1 cellular context compared by ENCODE assay signal in the genomic region with DNA sequence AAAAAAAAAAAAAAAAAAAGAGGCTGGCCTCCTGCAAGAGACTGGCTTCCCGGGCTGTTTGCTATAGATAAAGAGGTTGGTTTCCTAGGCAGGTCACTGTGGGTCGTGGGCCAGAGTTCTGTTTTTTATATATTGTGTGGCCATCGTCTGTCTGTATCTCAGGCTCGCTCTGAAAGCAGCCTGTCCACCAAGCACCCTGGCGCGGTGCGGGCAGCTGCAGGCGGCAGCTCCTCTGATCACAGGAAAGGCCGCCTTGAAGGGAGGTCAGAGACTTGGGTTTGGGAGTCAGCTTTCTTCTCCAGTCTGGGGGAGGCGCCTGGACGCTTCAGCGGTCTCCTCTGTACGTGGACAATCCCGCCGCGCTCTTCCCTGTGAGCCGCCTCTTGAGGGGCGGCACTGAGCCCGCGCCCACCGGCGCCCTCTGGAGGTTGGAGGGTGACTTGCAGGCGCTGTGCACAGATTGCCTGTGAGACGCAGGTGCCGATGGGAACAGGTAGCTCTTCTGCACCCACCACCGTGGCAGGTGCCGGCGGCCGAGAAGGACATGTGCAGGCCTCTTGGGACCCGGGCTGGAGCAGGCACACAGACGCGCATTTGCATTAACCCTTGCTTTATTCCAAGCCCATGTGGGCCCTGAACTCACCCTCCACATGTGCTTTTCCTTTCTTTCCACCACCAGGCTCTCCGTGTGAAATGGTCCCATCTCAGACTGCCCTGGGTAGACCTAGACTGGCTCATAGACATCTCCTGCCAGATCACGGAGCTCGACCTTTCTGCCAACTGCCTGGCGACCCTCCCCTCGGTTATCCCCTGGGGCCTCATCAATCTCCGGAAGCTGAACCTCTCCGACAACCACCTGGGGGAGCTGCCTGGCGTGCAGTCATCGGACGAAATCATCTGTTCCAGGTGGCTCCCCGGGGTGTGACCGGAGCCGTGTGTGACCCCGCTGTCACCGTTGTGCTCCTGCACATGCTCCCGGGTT.
A peak's percentile ranks its signal among the peaks of the same experiment; 100 is the strongest.
TF ChIP-seq lines count a peak whose summit lies in the region.

No MANE protein-coding gene starts in this region.

TF ChIP-seq in HepG2, 621 proteins besides CTCF, POLR2A, EP300 and RAD21 (continued from another document and continues in another):
- TF ChIP-seq GMEB1 (CRISPR knock-in tag; IDR thresholded peaks at IDR 0.05; ENCODE audit: borderline replicate concordance) (peak; percentile 45; the same call in 1 of the 2 replicates), RNF219 (CRISPR knock-in tag; IDR thresholded peaks at IDR 0.05) (no peak), ZNF790 (CRISPR knock-in tag; IDR thresholded peaks at IDR 0.05; ENCODE audit: borderline replicate concordance) (no peak), TBX2 (CRISPR knock-in tag; IDR thresholded peaks at IDR 0.05; ENCODE audit: borderline replicate concordance) (peak; percentile 21; the same call in 1 of the 2 replicates), ZKSCAN1 (IDR thresholded peaks at IDR 0.05; ENCODE audit: low read length) (no peak), CHD4 (IDR thresholded peaks at IDR 0.05; ENCODE audit: borderline replicate concordance, low read length) (no peak), KDM5A (IDR thresholded peaks at IDR 0.05; ENCODE audit: borderline replicate concordance, low read length) (no peak), TP53 (CRISPR knock-in tag; conservative IDR thresholded peaks at IDR 0.05) (no peak), ZMYM4 (CRISPR knock-in tag; IDR thresholded peaks at IDR 0.05) (peak; percentile 90), NFE2L1 (CRISPR knock-in tag; IDR thresholded peaks at IDR 0.05; ENCODE audit: borderline replicate concordance) (no peak), ZBED4 (CRISPR knock-in tag; IDR thresholded peaks at IDR 0.05; ENCODE audit: borderline replicate concordance) (no peak), ZNF333 (CRISPR knock-in tag; IDR thresholded peaks at IDR 0.05; ENCODE audit: borderline replicate concordance) (no peak), MED1 (CRISPR knock-in tag; IDR thresholded peaks at IDR 0.05) (no peak), ZBTB7A (CRISPR knock-in tag; IDR thresholded peaks at IDR 0.05) (no peak), ZNF263 (CRISPR knock-in tag; IDR thresholded peaks at IDR 0.05) (no peak), IRF2 (CRISPR knock-in tag; IDR thresholded peaks at IDR 0.05) (no peak), NONO (IDR thresholded peaks at IDR 0.05) (no peak), NONO (CRISPR knock-in tag; conservative IDR thresholded peaks at IDR 0.05) (peak; percentile 53; the same call in 1 of the 2 replicates), MTF2 (CRISPR knock-in tag; IDR thresholded peaks at IDR 0.05; ENCODE audit: borderline replicate concordance) (no peak), NKX3-1 (CRISPR knock-in tag; IDR thresholded peaks at IDR 0.05) (no peak), BRCA1 (CRISPR knock-in tag; IDR thresholded peaks at IDR 0.05) (no peak), RARA (CRISPR knock-in tag; IDR thresholded peaks at IDR 0.05) (no peak), ZNF577 (CRISPR knock-in tag; IDR thresholded peaks at IDR 0.05; ENCODE audit: borderline replicate concordance, low read depth) (no peak), ZNF382 (CRISPR knock-in tag; IDR thresholded peaks at IDR 0.05; ENCODE audit: borderline replicate concordance) (no peak), YY1 (IDR thresholded peaks at IDR 0.05; ENCODE audit: insufficient read depth, insufficient replicate concordance, low read depth, low read length) (peak; percentile 68), ATF1 (CRISPR knock-in tag; IDR thresholded peaks at IDR 0.05) (no peak), HNRNPLL (IDR thresholded peaks at IDR 0.05; ENCODE audit: low read depth, low read length, poor library complexity, severe bottlenecking) (peak; percentile 57), ZNF451 (CRISPR knock-in tag; IDR thresholded peaks at IDR 0.05) (0 out of 2 replicates have a peak, but pooled peaks have one; percentile 47), RFX3 (CRISPR knock-in tag; IDR thresholded peaks at IDR 0.05) (no peak), ZNF850 (CRISPR knock-in tag; conservative IDR thresholded peaks at IDR 0.05) (no peak), ZNF598 (CRISPR knock-in tag; IDR thresholded peaks at IDR 0.05; ENCODE audit: borderline replicate concordance) (no peak), SMAD1 (CRISPR knock-in tag; IDR thresholded peaks at IDR 0.05; ENCODE audit: borderline replicate concordance, low read depth) (no peak), HDAC1 (CRISPR knock-in tag; IDR thresholded peaks at IDR 0.05) (peak; percentile 49; the same call in 1 of the 2 replicates), FOXA3 (CRISPR knock-in tag; IDR thresholded peaks at IDR 0.05) (no peak), ZFP36L1 (CRISPR knock-in tag; IDR thresholded peaks at IDR 0.05) (no peak), ETV5 (CRISPR knock-in tag; IDR thresholded peaks at IDR 0.05; ENCODE audit: borderline replicate concordance) (peak; percentile 13; the same call in 1 of the 2 replicates), THRA (CRISPR knock-in tag; IDR thresholded peaks at IDR 0.05; ENCODE audit: borderline replicate concordance) (no peak), AGO2 (optimal IDR thresholded peaks at IDR 0.05; ENCODE audit: low read depth, low read length) (no peak), RNF2 (conservative IDR thresholded peaks at IDR 0.05; ENCODE audit: low read depth) (no peak), HNRNPUL1 (IDR thresholded peaks at IDR 0.05; ENCODE audit: low read depth, low read length) (no peak), POGZ (CRISPR knock-in tag; IDR thresholded peaks at IDR 0.05) (peak; percentile 78), EED (CRISPR knock-in tag; IDR thresholded peaks at IDR 0.05) (no peak)
- TF ChIP-seq, protein P1, sequence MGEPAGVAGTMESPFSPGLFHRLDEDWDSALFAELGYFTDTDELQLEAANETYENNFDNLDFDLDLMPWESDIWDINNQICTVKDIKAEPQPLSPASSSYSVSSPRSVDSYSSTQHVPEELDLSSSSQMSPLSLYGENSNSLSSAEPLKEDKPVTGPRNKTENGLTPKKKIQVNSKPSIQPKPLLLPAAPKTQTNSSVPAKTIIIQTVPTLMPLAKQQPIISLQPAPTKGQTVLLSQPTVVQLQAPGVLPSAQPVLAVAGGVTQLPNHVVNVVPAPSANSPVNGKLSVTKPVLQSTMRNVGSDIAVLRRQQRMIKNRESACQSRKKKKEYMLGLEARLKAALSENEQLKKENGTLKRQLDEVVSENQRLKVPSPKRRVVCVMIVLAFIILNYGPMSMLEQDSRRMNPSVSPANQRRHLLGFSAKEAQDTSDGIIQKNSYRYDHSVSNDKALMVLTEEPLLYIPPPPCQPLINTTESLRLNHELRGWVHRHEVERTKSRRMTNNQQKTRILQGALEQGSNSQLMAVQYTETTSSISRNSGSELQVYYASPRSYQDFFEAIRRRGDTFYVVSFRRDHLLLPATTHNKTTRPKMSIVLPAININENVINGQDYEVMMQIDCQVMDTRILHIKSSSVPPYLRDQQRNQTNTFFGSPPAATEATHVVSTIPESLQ (CRISPR knock-in tag; conservative IDR thresholded peaks at IDR 0.05), result 0 out of 2 replicates have a peak, but pooled peaks have one; percentile 66
- TF ChIP-seq, protein P2, sequence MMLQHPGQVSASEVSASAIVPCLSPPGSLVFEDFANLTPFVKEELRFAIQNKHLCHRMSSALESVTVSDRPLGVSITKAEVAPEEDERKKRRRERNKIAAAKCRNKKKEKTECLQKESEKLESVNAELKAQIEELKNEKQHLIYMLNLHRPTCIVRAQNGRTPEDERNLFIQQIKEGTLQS (CRISPR knock-in tag; IDR thresholded peaks at IDR 0.05), result 0 out of 2 replicates have a peak, but pooled peaks have one; percentile 13
- TF ChIP-seq, protein P3, sequence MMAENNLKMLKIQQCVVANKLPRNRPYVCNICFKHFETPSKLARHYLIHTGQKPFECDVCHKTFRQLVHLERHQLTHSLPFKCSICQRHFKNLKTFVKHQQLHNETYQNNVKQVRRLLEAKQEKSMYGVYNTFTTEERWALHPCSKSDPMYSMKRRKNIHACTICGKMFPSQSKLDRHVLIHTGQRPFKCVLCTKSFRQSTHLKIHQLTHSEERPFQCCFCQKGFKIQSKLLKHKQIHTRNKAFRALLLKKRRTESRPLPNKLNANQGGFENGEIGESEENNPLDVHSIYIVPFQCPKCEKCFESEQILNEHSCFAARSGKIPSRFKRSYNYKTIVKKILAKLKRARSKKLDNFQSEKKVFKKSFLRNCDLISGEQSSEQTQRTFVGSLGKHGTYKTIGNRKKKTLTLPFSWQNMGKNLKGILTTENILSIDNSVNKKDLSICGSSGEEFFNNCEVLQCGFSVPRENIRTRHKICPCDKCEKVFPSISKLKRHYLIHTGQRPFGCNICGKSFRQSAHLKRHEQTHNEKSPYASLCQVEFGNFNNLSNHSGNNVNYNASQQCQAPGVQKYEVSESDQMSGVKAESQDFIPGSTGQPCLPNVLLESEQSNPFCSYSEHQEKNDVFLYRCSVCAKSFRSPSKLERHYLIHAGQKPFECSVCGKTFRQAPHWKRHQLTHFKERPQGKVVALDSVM (CRISPR knock-in tag; IDR thresholded peaks at IDR 0.05), result no peak
- TF ChIP-seq, protein P4, sequence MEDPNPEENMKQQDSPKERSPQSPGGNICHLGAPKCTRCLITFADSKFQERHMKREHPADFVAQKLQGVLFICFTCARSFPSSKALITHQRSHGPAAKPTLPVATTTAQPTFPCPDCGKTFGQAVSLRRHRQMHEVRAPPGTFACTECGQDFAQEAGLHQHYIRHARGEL (CRISPR knock-in tag; IDR thresholded peaks at IDR 0.05), result no peak
- TF ChIP-seq, protein P5, sequence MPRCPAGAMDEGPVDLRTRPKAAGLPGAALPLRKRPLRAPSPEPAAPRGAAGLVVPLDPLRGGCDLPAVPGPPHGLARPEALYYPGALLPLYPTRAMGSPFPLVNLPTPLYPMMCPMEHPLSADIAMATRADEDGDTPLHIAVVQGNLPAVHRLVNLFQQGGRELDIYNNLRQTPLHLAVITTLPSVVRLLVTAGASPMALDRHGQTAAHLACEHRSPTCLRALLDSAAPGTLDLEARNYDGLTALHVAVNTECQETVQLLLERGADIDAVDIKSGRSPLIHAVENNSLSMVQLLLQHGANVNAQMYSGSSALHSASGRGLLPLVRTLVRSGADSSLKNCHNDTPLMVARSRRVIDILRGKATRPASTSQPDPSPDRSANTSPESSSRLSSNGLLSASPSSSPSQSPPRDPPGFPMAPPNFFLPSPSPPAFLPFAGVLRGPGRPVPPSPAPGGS (CRISPR knock-in tag; IDR thresholded peaks at IDR 0.05), result no peak
